Comparison of ENCODE assay signal across 8 cellular contexts in genomic region chr13:110525328-110526319, GRCh38. TPM values are rescaled to one million over a fixed set of nuclear protein-coding genes. Genes with fewer than 3 reads are reported as not detected.
A peak's percentile ranks its signal among the peaks of the same experiment; 100 is the strongest.
DNase-seq lines count a peak whose midpoint lies in the region; ATAC-seq and TF ChIP-seq lines count a peak whose summit lies in the region.

No MANE protein-coding gene starts in this region.

- H3K27me3 ChIP-seq in transverse colon, result no peaks in the 10 kb centered on the region
- no peaks in the 10 kb centered on the region for H3K27me3 ChIP-seq in SK-N-SH (ENCODE audit: insufficient read depth)

- peaks cover 42 to 72% (median 64%) of the 10 kb centered on the region in 4 donors for H3K4me1 ChIP-seq in transverse colon
- peaks cover 0 to 22% of the 10 kb centered on the region in 2 experiments; a peak in 1 of 4 replicates for H3K4me1 ChIP-seq in SK-N-SH (ENCODE audit: control insufficient read depth in 1 of 2, insufficient read depth in 2 of 2, low read depth in 1 of 2, low read length in 1 of 2)

- H3K9me3 ChIP-seq in transverse colon (no peaks in the 10 kb centered on the region), SK-N-SH (no peaks in the 10 kb centered on the region)

- TF ChIP-seq EP300 in transverse colon (IDR thresholded peaks at IDR 0.05; ENCODE audit: low read depth), result no peak
- no peak for TF ChIP-seq EP300 in SK-N-SH (IDR thresholded peaks at IDR 0.05; ENCODE audit: borderline replicate concordance in 1 of 2, low read depth in 1 of 2, low read length in 1 of 2)

- no peak overlapping the region for H3K4me3 Mint-ChIP-seq in chondrocyte (ENCODE audit: unreplicated experiment)

- no peaks in the 10 kb centered on the region for H3K79me2 ChIP-seq in SK-N-SH (ENCODE audit: insufficient read depth)

- no peaks in the 10 kb centered on the region for H3K9me3 Mint-ChIP-seq in chondrocyte (ENCODE audit: low read depth)

- no peaks in the 10 kb centered on the region for H3F3A ChIP-seq in SK-N-SH (replicated peaks; ENCODE audit: insufficient read depth)

- H3K9me2 ChIP-seq in SK-N-SH, result no peaks in the 10 kb centered on the region

- H4K20me1 ChIP-seq in SK-N-SH (ENCODE audit: insufficient read depth), result no peaks in the 10 kb centered on the region

- intact Hi-C loops in transverse colon (cut with DNase I; ENCODE audit: low total_unique reads), result no loop called here

- in situ Hi-C loops in transverse colon (cut with MboI; ENCODE audit: low pct_ligation_motif_present in 1 of 4, low pct_unique_long_range_greater_than_20kb in 1 of 4, low sequenced_read_pairs in 3 of 4), result no loop called here

- peaks cover 90% of the 10 kb centered on the region for H3K4me1 Mint-ChIP-seq in chondrocyte (ENCODE audit: low read depth)

- TF ChIP-seq POLR2A in GM18505 (IDR thresholded peaks at IDR 0.05; ENCODE audit: borderline replicate concordance, extremely low read depth, insufficient read depth, insufficient read length) (no peak), transverse colon (IDR thresholded peaks at IDR 0.05) (no peak)

- peak overlapping the region; percentile 27 for H3K27ac Mint-ChIP-seq in chondrocyte (ENCODE audit: unreplicated experiment)

- H3K36me3 Mint-ChIP-seq in chondrocyte (ENCODE audit: low read depth), result no peaks in the 10 kb centered on the region

- no peak overlapping the region for H3K4me3 ChIP-seq in transverse colon
- H3K4me3 ChIP-seq in SK-N-SH (ENCODE audit: low read depth in 2 of 2, low read length in 1 of 2), result no peak overlapping the region

- CTCF ChIA-PET in SK-N-SH (lab: Yijun Ruan, JAX), result interaction anchor here (0.7 to 1.3 kb wide), 6 partner anchors 11 to 304 kb away, joined by 3 to 4 read pairs (median 3); no protein-coding TSS in a partner anchor

- H2AFZ ChIP-seq in SK-N-SH (ENCODE audit: low read depth), result no peak overlapping the region

- DNase-seq in NAMALWA (ENCODE audit: low spot score) (peak; percentile 79), chondrocyte (ENCODE audit: low spot score) (no peak), transverse colon (peak; percentile 46), SK-N-SH (no peak), NCI-H226 (no peak), NCI-H1930 (lab: John Stamatoyannopoulos, UW) (no peak)

- H3K27ac ChIP-seq in transverse colon, result peak overlapping the region; percentile 77 to 88 (median 84)
- H3K27ac ChIP-seq in SK-N-SH (ENCODE audit: low read depth in 2 of 2, low read length in 1 of 2), result no peak overlapping the region

- H3K9ac ChIP-seq in SK-N-SH, result no peak overlapping the region

- peak; percentile 89 for ATAC-seq in GM18505 (IDR thresholded peaks at IDR 0.05; ENCODE audit: unreplicated experiment)
- ATAC-seq in GM21737 (IDR thresholded peaks at IDR 0.05; ENCODE audit: unreplicated experiment), result peak; percentile 80

- no peak overlapping the region for H3K4me2 ChIP-seq in SK-N-SH

- H3K36me3 ChIP-seq in transverse colon, result no peaks in the 10 kb centered on the region
- no peaks in the 10 kb centered on the region for H3K36me3 ChIP-seq in SK-N-SH (replicated peaks in 1 of 2; ENCODE audit: control insufficient read depth in 1 of 2, insufficient read depth in 2 of 2, low read length in 1 of 2)

- H3K27me3 Mint-ChIP-seq in chondrocyte (ENCODE audit: low read depth), result no peaks in the 10 kb centered on the region

- POLR2A ChIA-PET in SK-N-SH (lab: Yijun Ruan, JAX), result no interaction called here

- WGBS in transverse colon (ENCODE audit: low coverage in 1 of 2), 2 donors, result 40% methylated on average over 23 of the region's 25 CpGs; no CpG with 5 or more reads in 1 of the 2 donors
- WGBS in SK-N-SH (ENCODE audit: low lambda C conversion rate), result 56% methylated on average over 13 of the region's 25 CpGs

- TF ChIP-seq CTCF in chondrocyte (IDR thresholded peaks at IDR 0.05) (peak; percentile 10), transverse colon (IDR thresholded peaks at IDR 0.05) (peak in 2 of 5 experiments; percentile 29 to 36), SK-N-SH (IDR thresholded peaks at IDR 0.05) (no peak)

- TF ChIP-seq RAD21 in SK-N-SH (IDR thresholded peaks at IDR 0.05; ENCODE audit: low read length), result no peak

TF ChIP-seq in SK-N-SH, 30 proteins besides CTCF, POLR2A, EP300 and RAD21 (continues in another document):
- TF ChIP-seq MXI1 (IDR thresholded peaks at IDR 0.05; ENCODE audit: low read depth, low read length) (no peak), MEF2A (IDR thresholded peaks at IDR 0.05; ENCODE audit: borderline replicate concordance, low read depth) (no peak), JUND (IDR thresholded peaks at IDR 0.05) (no peak), FOSL2 (IDR thresholded peaks at IDR 0.05; ENCODE audit: borderline replicate concordance, low read depth) (no peak), TAF1 (IDR thresholded peaks at IDR 0.05; ENCODE audit: borderline replicate concordance, low read depth, low read length) (no peak), FOXJ3 (CRISPR knock-in tag; IDR thresholded peaks at IDR 0.05) (no peak), RFX5 (IDR thresholded peaks at IDR 0.05; ENCODE audit: low read length) (no peak), YY1 (IDR thresholded peaks at IDR 0.05; ENCODE audit: low read depth) (no peak), FOXM1 (IDR thresholded peaks at IDR 0.05; ENCODE audit: low read depth) (no peak), RXRA (IDR thresholded peaks at IDR 0.05; ENCODE audit: borderline replicate concordance, low read depth) (no peak), IRF3 (IDR thresholded peaks at IDR 0.05; ENCODE audit: low read depth, low read length) (no peak), RCOR1 (IDR thresholded peaks at IDR 0.05; ENCODE audit: low read length) (no peak)
- TF ChIP-seq, protein P1, sequence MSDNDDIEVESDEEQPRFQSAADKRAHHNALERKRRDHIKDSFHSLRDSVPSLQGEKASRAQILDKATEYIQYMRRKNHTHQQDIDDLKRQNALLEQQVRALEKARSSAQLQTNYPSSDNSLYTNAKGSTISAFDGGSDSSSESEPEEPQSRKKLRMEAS (IDR thresholded peaks at IDR 0.05; ENCODE audit: low read depth), result no peak
- TF ChIP-seq, protein P2, sequence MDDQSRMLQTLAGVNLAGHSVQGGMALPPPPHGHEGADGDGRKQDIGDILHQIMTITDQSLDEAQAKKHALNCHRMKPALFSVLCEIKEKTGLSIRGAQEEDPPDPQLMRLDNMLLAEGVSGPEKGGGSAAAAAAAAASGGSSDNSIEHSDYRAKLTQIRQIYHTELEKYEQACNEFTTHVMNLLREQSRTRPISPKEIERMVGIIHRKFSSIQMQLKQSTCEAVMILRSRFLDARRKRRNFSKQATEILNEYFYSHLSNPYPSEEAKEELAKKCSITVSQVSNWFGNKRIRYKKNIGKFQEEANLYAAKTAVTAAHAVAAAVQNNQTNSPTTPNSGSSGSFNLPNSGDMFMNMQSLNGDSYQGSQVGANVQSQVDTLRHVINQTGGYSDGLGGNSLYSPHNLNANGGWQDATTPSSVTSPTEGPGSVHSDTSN (IDR thresholded peaks at IDR 0.05), result no peak
- TF ChIP-seq, protein P3, sequence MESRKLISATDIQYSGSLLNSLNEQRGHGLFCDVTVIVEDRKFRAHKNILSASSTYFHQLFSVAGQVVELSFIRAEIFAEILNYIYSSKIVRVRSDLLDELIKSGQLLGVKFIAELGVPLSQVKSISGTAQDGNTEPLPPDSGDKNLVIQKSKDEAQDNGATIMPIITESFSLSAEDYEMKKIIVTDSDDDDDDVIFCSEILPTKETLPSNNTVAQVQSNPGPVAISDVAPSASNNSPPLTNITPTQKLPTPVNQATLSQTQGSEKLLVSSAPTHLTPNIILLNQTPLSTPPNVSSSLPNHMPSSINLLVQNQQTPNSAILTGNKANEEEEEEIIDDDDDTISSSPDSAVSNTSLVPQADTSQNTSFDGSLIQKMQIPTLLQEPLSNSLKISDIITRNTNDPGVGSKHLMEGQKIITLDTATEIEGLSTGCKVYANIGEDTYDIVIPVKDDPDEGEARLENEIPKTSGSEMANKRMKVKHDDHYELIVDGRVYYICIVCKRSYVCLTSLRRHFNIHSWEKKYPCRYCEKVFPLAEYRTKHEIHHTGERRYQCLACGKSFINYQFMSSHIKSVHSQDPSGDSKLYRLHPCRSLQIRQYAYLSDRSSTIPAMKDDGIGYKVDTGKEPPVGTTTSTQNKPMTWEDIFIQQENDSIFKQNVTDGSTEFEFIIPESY (IDR thresholded peaks at IDR 0.05; ENCODE audit: borderline replicate concordance, low read depth), result no peak
- TF ChIP-seq, protein P4, sequence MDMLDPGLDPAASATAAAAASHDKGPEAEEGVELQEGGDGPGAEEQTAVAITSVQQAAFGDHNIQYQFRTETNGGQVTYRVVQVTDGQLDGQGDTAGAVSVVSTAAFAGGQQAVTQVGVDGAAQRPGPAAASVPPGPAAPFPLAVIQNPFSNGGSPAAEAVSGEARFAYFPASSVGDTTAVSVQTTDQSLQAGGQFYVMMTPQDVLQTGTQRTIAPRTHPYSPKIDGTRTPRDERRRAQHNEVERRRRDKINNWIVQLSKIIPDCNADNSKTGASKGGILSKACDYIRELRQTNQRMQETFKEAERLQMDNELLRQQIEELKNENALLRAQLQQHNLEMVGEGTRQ (IDR thresholded peaks at IDR 0.05; ENCODE audit: borderline replicate concordance, low read depth, low read length), result no peak

RNA-seq across cellular contexts. Expression of gene RAB20, which starts 35.9 kb away (rescaled TPM):
- total RNA-seq in chondrocyte (3.6 to 7.8 TPM (median 6.3 TPM) in 3 replicates), transverse colon (10 to 100 TPM; 12.5 to 66.2 (median 54.1) TPM)
- polyA plus RNA-seq in SK-N-SH (2012; rRNA removed), result 4.9 and 5.2 TPM in 2 replicates
- 4.8 and 5.3 TPM in 2 replicates for polyA plus RNA-seq in SK-N-SH (2012; cell fraction: cytosol; rRNA removed)
- polyA plus RNA-seq in SK-N-SH (2012; cell fraction: nucleus; rRNA removed), result 2.7 and 3.6 TPM in 2 replicates

Comparison
In these comparisons a context has a peak if more than half of its experiments do, and no peak if none do; other contexts are left out.
1. DNase-seq: peak in NAMALWA (single experiment) and transverse colon (single experiment); none in chondrocyte (single experiment), SK-N-SH (single experiment), NCI-H226 (single experiment) and NCI-H1930 (0 of 2).
2. H3K27ac ChIP-seq: peak in transverse colon (4 of 4); none in SK-N-SH (0 of 2).